In the genomic region with DNA sequence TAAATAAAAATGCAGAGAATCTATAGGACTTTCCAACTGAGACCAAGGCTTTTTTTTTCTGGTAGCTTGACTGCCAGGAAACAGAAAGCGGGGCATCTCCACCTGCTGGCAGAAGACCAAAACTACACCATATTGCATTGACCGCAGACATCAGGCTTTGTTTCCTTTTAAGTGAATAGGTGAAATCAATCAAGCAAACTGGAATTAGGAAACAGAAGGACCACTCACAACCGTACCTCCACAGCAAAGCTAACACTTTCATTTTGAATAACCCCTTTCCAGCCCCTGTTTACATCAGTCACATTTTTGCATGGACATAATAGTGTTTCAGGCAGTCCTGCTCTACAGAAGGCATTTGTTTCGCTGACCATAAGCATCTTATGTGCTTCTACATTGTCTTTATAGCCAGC, we compare ENCODE assay signal across 8 cellular contexts.
DNase-seq lines count a peak whose midpoint lies in the region; ATAC-seq and TF ChIP-seq lines count a peak whose summit lies in the region.

No MANE protein-coding gene starts in this region.

- peaks cover 2 to 16% of the 10 kb centered on the region in 2 donors for H3K27me3 Mint-ChIP-seq in T-cell

- peak; percentile 8 for DNase-seq in EL
- no peak for DNase-seq in LNCaP clone FGC (ENCODE audit: low read depth)
- peak in 31 of 34 experiments; percentile 0 to 53 (median 18) for DNase-seq in T-cell
- peak; percentile 23 to 59 (median 37) for DNase-seq in body of pancreas
- peak; percentile 74 for DNase-seq in left kidney (ENCODE audit: low read depth, low spot score)
- peak; percentile 1 for DNase-seq in stimulated activated CD8-positive, alpha-beta memory T cell treated with anti-CD3 and anti-CD28 coated beads, Interleukin-12 subunit alpha, Interleukin-12 subunit beta, amount 100 ng/mL, for 4 hours (ENCODE audit: low read depth)
- DNase-seq in NCI-H226, result no peak

- WGBS in body of pancreas, 2 donors, result 25 to 33% methylated on average over 4 of the region's 4 CpGs

- CTCF ChIA-PET in T-cell (lab: Charles Lee), result interaction anchor here (0.6 to 1.3 kb wide), 6 partner anchors 11 to 1237 kb away, joined by 3 to 7 read pairs (median 4); no protein-coding TSS in a partner anchor

- TF ChIP-seq POLR2A in body of pancreas (IDR thresholded peaks at IDR 0.05), result no peak

- H3K9me3 ChIP-seq in body of pancreas, result no peaks in the 10 kb centered on the region

- ATAC-seq in GM21447 (IDR thresholded peaks at IDR 0.05; ENCODE audit: unreplicated experiment) (peak; percentile 72), T-cell (replicated peaks in 1 of 4) (peak in 2 of 4 experiments; percentile 39 to 40), body of pancreas (no peak)

- H3K4me3 ChIP-seq in LNCaP clone FGC (ENCODE audit: low read depth, low read length), result no peak overlapping the region
- H3K4me3 ChIP-seq in body of pancreas, result no peak overlapping the region

- no peak overlapping the region for H3K4me3 Mint-ChIP-seq in T-cell

- no peaks in the 10 kb centered on the region for H3K9me3 Mint-ChIP-seq in T-cell

- POLR2A ChIA-PET in T-cell (lab: Charles Lee), result no interaction called here

- H3K27me3 ChIP-seq in body of pancreas, result no peaks in the 10 kb centered on the region

- no peaks in the 10 kb centered on the region for H3K4me1 Mint-ChIP-seq in T-cell

- no peak overlapping the region for H3K27ac ChIP-seq in body of pancreas

- intact Hi-C loops in body of pancreas (cut with DNase I), result loop anchor here (10.0 kb wide), 1 partner anchor 1232 kb away; no protein-coding TSS in a partner anchor

- H3K4me1 ChIP-seq in body of pancreas, result no peaks in the 10 kb centered on the region

- H3K36me3 Mint-ChIP-seq in T-cell, result no peaks in the 10 kb centered on the region

- H3K36me3 ChIP-seq in body of pancreas (replicated peaks in 1 of 2; ENCODE audit: insufficient read depth in 1 of 2, low read depth in 2 of 2), result no peaks in the 10 kb centered on the region

- TF ChIP-seq CTCF in LNCaP clone FGC (IDR thresholded peaks at IDR 0.05; ENCODE audit: control insufficient read depth, extremely low read depth, insufficient read depth) (peak; percentile 61), body of pancreas (IDR thresholded peaks at IDR 0.05) (peak; percentile 26 to 60 (median 43))

- no peak overlapping the region for H3K27ac Mint-ChIP-seq in T-cell

Comparison
In these comparisons a context has a peak if more than half of its experiments do, and no peak if none do; other contexts are left out.
1. DNase-seq: peak in EL (single experiment), T-cell (31 of 34), body of pancreas (4 of 4), left kidney (single experiment) and stimulated activated CD8-positive, alpha-beta memory T cell treated with anti-CD3 and anti-CD28 coated beads, Interleukin-12 subunit alpha, Interleukin-12 subunit beta, amount 100 ng/mL, for 4 hours (single experiment); none in LNCaP clone FGC (single experiment) and NCI-H226 (single experiment).